28 cellular contexts compared by ENCODE assay signal in the genomic region with DNA sequence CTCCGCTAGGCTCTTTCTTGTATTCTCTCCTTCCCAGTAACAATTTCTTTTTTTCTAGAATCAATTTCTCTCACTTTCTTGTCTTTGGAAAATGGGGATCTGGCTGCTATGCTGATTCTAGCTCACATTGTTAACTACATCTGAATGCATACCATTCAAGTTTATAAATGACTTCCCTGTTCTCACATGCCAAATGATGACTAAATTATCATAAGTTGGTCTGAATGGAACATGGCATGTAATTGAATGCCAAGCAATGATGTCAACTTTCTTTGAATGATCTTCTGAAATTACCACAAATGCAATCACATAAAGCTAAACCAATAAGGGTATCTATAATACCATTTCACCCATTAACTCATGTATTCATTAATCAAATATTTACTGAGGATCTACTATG. TPM values are rescaled to one million over a fixed set of nuclear protein-coding genes. Genes with fewer than 3 reads are reported as not detected.
"Had no signal": no experiment of that assay in that cellular context is flagged by ENCODE, and none has a peak within 500 bp of the region (broad histone marks: within the 10 kb centered on the region; RNA-seq: fewer than 3 reads in every experiment).

No MANE protein-coding gene starts in this region.

- H3K27ac Mint-ChIP-seq: activated CD8-positive, alpha-beta memory T cell treated with anti-CD3 and anti-CD28 coated beads, Interleukin-2, amount 10 ng/mL, durations not matched to agents 7 days and 5 days; activated naive CD8-positive, alpha-beta T cell treated with anti-CD3 and anti-CD28 coated beads for 36 hours; activated T-cell treated with anti-CD3 and anti-CD28 coated beads, Interleukin-2, amount 50 U/mL, for 24 hours; activated T-helper 1 cell treated with anti-CD3 and anti-CD28 coated beads, Interleukin-12 subunit alpha, Interleukin-12 subunit beta, Interleukin-2, Interleukin-4 antibody, amounts not matched to agents 30 ng/mL and 10 ng/mL and 1 ng/mL, durations not matched to agents 14 hours and 24 hours and 36 hours; T-helper 17 cell; WTC11 had no signal

- H3K4me3 ChIP-seq: breast epithelium, MG63, Peyer's patch, SJCRH30 had no signal

- H3K4me1 ChIP-seq: breast epithelium, Peyer's patch, SJCRH30 had no signal

- H3K36me3 ChIP-seq: breast epithelium, MG63, Peyer's patch, SJCRH30 had no signal

- H3K9me3 ChIP-seq: breast epithelium, MG63, Peyer's patch, SJCRH30 had no signal

- H3K4me3 Mint-ChIP-seq: activated CD8-positive, alpha-beta memory T cell treated with anti-CD3 and anti-CD28 coated beads, Interleukin-2, amount 10 ng/mL, durations not matched to agents 7 days and 5 days; activated naive CD8-positive, alpha-beta T cell treated with anti-CD3 and anti-CD28 coated beads for 36 hours; activated T-cell treated with anti-CD3 and anti-CD28 coated beads, Interleukin-2, amount 50 U/mL, for 24 hours; activated T-helper 1 cell treated with anti-CD3 and anti-CD28 coated beads, Interleukin-12 subunit alpha, Interleukin-12 subunit beta, Interleukin-2, Interleukin-4 antibody, amounts not matched to agents 30 ng/mL and 10 ng/mL and 1 ng/mL, durations not matched to agents 14 hours and 24 hours and 36 hours; T-helper 17 cell; WTC11 had no signal

- H3K27ac ChIP-seq: breast epithelium, Peyer's patch, RWPE1, SJCRH30 had no signal

- ATAC-seq: activated CD8-positive, alpha-beta memory T cell treated with anti-CD3 and anti-CD28 coated beads, Interleukin-2, amount 10 ng/mL, durations not matched to agents 7 days and 5 days; SK-N-SH treated with all-trans-retinoic acid at 6 μM for 48 hours; T-helper 17 cell; WTC11 had no signal

- H3K27me3 Mint-ChIP-seq: activated CD8-positive, alpha-beta memory T cell treated with anti-CD3 and anti-CD28 coated beads, Interleukin-2, amount 10 ng/mL, durations not matched to agents 7 days and 5 days; activated naive CD8-positive, alpha-beta T cell treated with anti-CD3 and anti-CD28 coated beads for 36 hours; T-helper 17 cell had no signal

- H3K36me3 Mint-ChIP-seq: activated naive CD8-positive, alpha-beta T cell treated with anti-CD3 and anti-CD28 coated beads for 36 hours; WTC11 had no signal

- H3K9me3 Mint-ChIP-seq: activated naive CD8-positive, alpha-beta T cell treated with anti-CD3 and anti-CD28 coated beads for 36 hours; activated T-cell treated with anti-CD3 and anti-CD28 coated beads, Interleukin-2, amount 50 U/mL, for 24 hours; activated T-helper 1 cell treated with anti-CD3 and anti-CD28 coated beads, Interleukin-12 subunit alpha, Interleukin-12 subunit beta, Interleukin-2, Interleukin-4 antibody, amounts not matched to agents 30 ng/mL and 10 ng/mL and 1 ng/mL, durations not matched to agents 14 hours and 24 hours and 36 hours had no signal

- H3K27me3 ChIP-seq: MG63, Peyer's patch, SJCRH30 had no signal

- DNase-seq: activated CD4-positive, alpha-beta T cell treated with anti-CD3 and anti-CD28 coated beads for 48 hours; activated CD4-positive, alpha-beta T cell treated with anti-CD3 and anti-CD28 coated beads, Interleukin-2, amount 50 U/mL, for 4 hours; activated CD4-positive, CD25-positive, alpha-beta regulatory T cell treated with anti-CD3 and anti-CD28 coated beads, Interleukin-2, amount 50 U/mL, for 72 hours; activated CD8-positive, alpha-beta memory T cell treated with anti-CD3 and anti-CD28 coated beads, Interleukin-2, amount 10 ng/mL, durations not matched to agents 7 days and 5 days; activated effector memory CD4-positive, alpha-beta T cell treated with anti-CD3 and anti-CD28 coated beads, Interleukin-2, amount 50 U/mL, for 16 hours; activated naive CD4-positive, alpha-beta T cell treated with Interleukin-2 at 50 U/mL for 16 hours; activated naive CD8-positive, alpha-beta T cell treated with anti-CD3 and anti-CD28 coated beads for 36 hours; activated T-cell treated with anti-CD3 and anti-CD28 coated beads, Interleukin-2, amount 50 U/mL, for 24 hours; IMR-90; KBM-7; MG63; MV-4-11; NCI-H1092 treated with DMSO at 0.1 percent for 48 hours; NCI-H1436; NCI-H1694 treated with DMSO at 0.1 percent for 48 hours; NCI-H2081; NCI-H524; Peyer's patch; Right ventricle myocardium superior; SJCRH30; SW 1271; T-helper 17 cell; T-helper 9 cell had no signal

RNA-seq across cellular contexts. Expression of a gene that starts 2.7 kb away (rescaled TPM):
- total RNA-seq: IMR-90, SJCRH30 had no signal
- polyA plus RNA-seq: IMR-90 had no signal
